3 cellular contexts compared by ENCODE assay signal in genomic region chr9:86827893-86828292, GRCh38.
TF ChIP-seq lines count a peak whose summit lies in the region.

No MANE protein-coding gene starts in this region.

TF ChIP-seq in GM23338, 12 proteins besides CTCF, POLR2A, EP300 and RAD21:
- TF ChIP-seq POLR2AphosphoS5 (IDR thresholded peaks at IDR 0.05; ENCODE audit: low read depth) (no peak), NANOG (IDR thresholded peaks at IDR 0.05; ENCODE audit: borderline replicate concordance) (no peak)

TF ChIP-seq in H1, 55 proteins besides CTCF, POLR2A, EP300 and RAD21:
- TF ChIP-seq CHD2 (IDR thresholded peaks at IDR 0.05; ENCODE audit: low read length) (no peak), CHD1 (IDR thresholded peaks at IDR 0.05; ENCODE audit: low read depth, low read length) (no peak), SP4 (IDR thresholded peaks at IDR 0.05; ENCODE audit: low read length) (no peak), HDAC6 (IDR thresholded peaks at IDR 0.05; ENCODE audit: low read depth, low read length) (no peak), CHD7 (IDR thresholded peaks at IDR 0.05; ENCODE audit: insufficient replicate concordance, low read length) (no peak), ATF3 (IDR thresholded peaks at IDR 0.05; ENCODE audit: insufficient read depth, low read depth, low read length) (no peak), NANOG (IDR thresholded peaks at IDR 0.05; ENCODE audit: insufficient read depth, low read depth, low read length, poor library complexity, severe bottlenecking) (no peak)

TF ChIP-seq in SK-N-SH, 30 proteins besides CTCF, POLR2A, EP300 and RAD21:
- TF ChIP-seq CHD2 (IDR thresholded peaks at IDR 0.05; ENCODE audit: low read length, partially characterized antibody) (no peak), RCOR1 (IDR thresholded peaks at IDR 0.05; ENCODE audit: low read length) (no peak), MAX (IDR thresholded peaks at IDR 0.05; ENCODE audit: low read depth) (no peak), USF1 (IDR thresholded peaks at IDR 0.05; ENCODE audit: borderline replicate concordance, low read depth) (no peak), TCF12 (IDR thresholded peaks at IDR 0.05) (no peak), ZBTB33 (IDR thresholded peaks at IDR 0.05; ENCODE audit: borderline replicate concordance, low read depth) (no peak), ELF1 (IDR thresholded peaks at IDR 0.05) (no peak), REST (IDR thresholded peaks at IDR 0.05; ENCODE audit: low read depth, low read length) (no peak), IRF3 (IDR thresholded peaks at IDR 0.05; ENCODE audit: low read depth, low read length) (no peak), JUND (IDR thresholded peaks at IDR 0.05) (no peak), MXI1 (IDR thresholded peaks at IDR 0.05; ENCODE audit: low read depth, low read length) (no peak), POLR2AphosphoS5 (IDR thresholded peaks at IDR 0.05; ENCODE audit: low read depth, low read length) (no peak)
